8 cellular contexts compared by ENCODE assay signal in genomic region chr7:1537631-1538412, GRCh38. TPM values are rescaled to one million over a fixed set of nuclear protein-coding genes. Genes with fewer than 3 reads are reported as not detected.
DNase-seq lines count a peak whose midpoint lies in the region; ATAC-seq and TF ChIP-seq lines count a peak whose summit lies in the region.

No MANE protein-coding gene starts in this region.

- whole genome bisulfite sequencing in SK-N-SH (ENCODE audit: low lambda C conversion rate): 4% methylated on average over 39 of the region's 50 CpGs

- H3F3A ChIP-seq in SK-N-SH (replicated peaks; ENCODE audit: insufficient read depth): peaks cover 21% of the 10 kb centered on the region

- H3K27ac ChIP-seq in SK-N-SH (ENCODE audit: low read depth in 2 of 2, low read length in 1 of 2) (peak overlapping the region; percentile 77 to 100), fibroblast of lung (ENCODE audit: insufficient read depth, low read length) (peak overlapping the region; percentile 100)

- H3K36me3 ChIP-seq in H7 (replicated peaks; ENCODE audit: control insufficient read depth, insufficient read depth, low read length) (no peaks in the 10 kb centered on the region; the same call in 1 of the 2 replicates), SK-N-SH (replicated peaks in 1 of 2; ENCODE audit: control insufficient read depth in 1 of 2, insufficient read depth in 2 of 2, low read length in 1 of 2) (peaks cover 0 to 34% of the 10 kb centered on the region in 2 experiments), fibroblast of lung (ENCODE audit: control insufficient read depth, insufficient read depth, low read length) (peaks cover 31% of the 10 kb centered on the region)

- no peaks in the 10 kb centered on the region for H3K9me3 Mint-ChIP-seq in nephron

- H3K9me3 ChIP-seq in SK-N-SH: no peaks in the 10 kb centered on the region
- no peaks in the 10 kb centered on the region for H3K9me3 ChIP-seq in fibroblast of lung (ENCODE audit: control insufficient read depth, insufficient read depth, low read depth, low read length)

- no peak for TF ChIP-seq RAD21 in SK-N-SH (IDR thresholded peaks at IDR 0.05; ENCODE audit: low read length)

- CTCF ChIA-PET in SK-N-SH (lab: Yijun Ruan, JAX): interaction anchor here (1.0 to 4.0 kb wide), 4 partner anchors 17 to 64 kb away, joined by 3 to 24 read pairs (median 6); partner anchors contain the start of gene TMEM184A

- H3K4me3 Mint-ChIP-seq in nephron: peak overlapping the region; percentile 71 to 85 (median 81)

- no peaks in the 10 kb centered on the region for H3K9me2 ChIP-seq in SK-N-SH

- peaks cover 9% of the 10 kb centered on the region for H3K27me3 Mint-ChIP-seq in nephron (ENCODE audit: low read depth)

- no peaks in the 10 kb centered on the region; the same call in 1 of the 2 replicates for H4K20me1 ChIP-seq in SK-N-SH (ENCODE audit: insufficient read depth)
- H4K20me1 ChIP-seq in fibroblast of lung (ENCODE audit: control insufficient read depth, extremely low read depth, insufficient read depth, low read length): no peaks in the 10 kb centered on the region

- peaks cover 24% of the 10 kb centered on the region for H3K4me1 Mint-ChIP-seq in nephron

- H3K79me2 ChIP-seq in SK-N-SH (ENCODE audit: insufficient read depth) (peaks cover 75% of the 10 kb centered on the region), fibroblast of lung (ENCODE audit: control insufficient read depth, insufficient read depth, low read length) (peaks cover 56% of the 10 kb centered on the region)

- TF ChIP-seq EP300 in SK-N-SH (IDR thresholded peaks at IDR 0.05; ENCODE audit: borderline replicate concordance in 1 of 2, low read depth in 1 of 2, low read length in 1 of 2): peak in 1 of 2 experiments; percentile 66; a peak in 3 of 4 replicates

- POLR2A ChIA-PET in SK-N-SH (lab: Yijun Ruan, JAX): no interaction called here

- H3K27me3 ChIP-seq in H7 (ENCODE audit: control insufficient read depth, insufficient read depth, low read length): no peaks in the 10 kb centered on the region
- H3K27me3 ChIP-seq in SK-N-SH (ENCODE audit: insufficient read depth): no peaks in the 10 kb centered on the region
- H3K27me3 ChIP-seq in fibroblast of lung (ENCODE audit: control insufficient read depth, insufficient read depth, low read length): no peaks in the 10 kb centered on the region

- no peak for ATAC-seq in HG03354 (IDR thresholded peaks at IDR 0.05; ENCODE audit: poor library complexity, severe bottlenecking, unreplicated experiment)
- no peak for ATAC-seq in HG03378 (IDR thresholded peaks at IDR 0.05; ENCODE audit: unreplicated experiment)
- ATAC-seq in HG02981 (IDR thresholded peaks at IDR 0.05; ENCODE audit: unreplicated experiment): no peak

- TF ChIP-seq CTCF in SK-N-SH (IDR thresholded peaks at IDR 0.05): no peak
- no peak for TF ChIP-seq CTCF in fibroblast of lung (conservative IDR thresholded peaks at IDR 0.05 in 1 of 2, IDR thresholded peaks at IDR 0.05 in 1 of 2; ENCODE audit: low read depth in 1 of 2, low read length in 2 of 2)
- TF ChIP-seq CTCF in nephron (IDR thresholded peaks at IDR 0.05; ENCODE audit: unreplicated experiment in 3 of 3): no peak

- H3K4me1 ChIP-seq in SK-N-SH (ENCODE audit: control insufficient read depth in 1 of 2, insufficient read depth in 2 of 2, low read depth in 1 of 2, low read length in 1 of 2) (peaks cover 35 to 45% of the 10 kb centered on the region in 2 experiments; a peak in 3 of 4 replicates), fibroblast of lung (ENCODE audit: control insufficient read depth, extremely low read depth, insufficient read depth, low read length) (peaks cover 39% of the 10 kb centered on the region)

- H3K27ac Mint-ChIP-seq in nephron: peak overlapping the region; percentile 91 to 98 (median 92)

- H3K9ac ChIP-seq in SK-N-SH: peak overlapping the region; percentile 98
- H3K9ac ChIP-seq in fibroblast of lung (ENCODE audit: insufficient read depth, low read length): peak overlapping the region; percentile 99

- DNase-seq in H7: peak; percentile 92
- DNase-seq in SK-N-SH: peak; percentile 100
- peak; percentile 95 to 96 for DNase-seq in fibroblast of lung (ENCODE audit: low read depth in 2 of 2)
- DNase-seq in stimulated activated naive CD4-positive, alpha-beta T cell treated with Interleukin-2 at 50 U/mL for 16 hours (lab: John Stamatoyannopoulos, UW): no peak

- H2AFZ ChIP-seq in SK-N-SH (ENCODE audit: low read depth): no peak overlapping the region
- no peak overlapping the region for H2AFZ ChIP-seq in fibroblast of lung (ENCODE audit: low read length)

- H3K4me2 ChIP-seq in SK-N-SH: peak overlapping the region; percentile 100
- peak overlapping the region; percentile 90 for H3K4me2 ChIP-seq in fibroblast of lung (ENCODE audit: extremely low read depth, insufficient read depth, low read length)

- no peak overlapping the region for H3K4me3 ChIP-seq in H7 (ENCODE audit: insufficient read depth, low read depth, low read length)
- peak overlapping the region; percentile 51 to 64 for H3K4me3 ChIP-seq in SK-N-SH (ENCODE audit: low read depth in 2 of 2, low read length in 1 of 2)
- H3K4me3 ChIP-seq in fibroblast of lung (replicated peaks in 1 of 4; ENCODE audit: control extremely low read depth in 1 of 4, insufficient read depth in 1 of 4, low read depth in 3 of 4, low read length in 4 of 4): peak overlapping the region; percentile 25 to 60 (median 44)

- no peaks in the 10 kb centered on the region for H3K36me3 Mint-ChIP-seq in nephron (ENCODE audit: low read depth)

TF ChIP-seq in SK-N-SH, 30 proteins besides CTCF, POLR2A, EP300 and RAD21 (continues in another document):
- TF ChIP-seq GATA2 (CRISPR knock-in tag; IDR thresholded peaks at IDR 0.05): peak; percentile 97
- TF ChIP-seq RXRA (IDR thresholded peaks at IDR 0.05; ENCODE audit: borderline replicate concordance, low read depth): no peak; the same call in 1 of the 2 replicates
- TF ChIP-seq ZBTB33 (IDR thresholded peaks at IDR 0.05; ENCODE audit: borderline replicate concordance, low read depth): no peak
- peak; percentile 88; the same call in 1 of the 2 replicates for TF ChIP-seq TEAD4 (IDR thresholded peaks at IDR 0.05; ENCODE audit: borderline replicate concordance, insufficient read depth)
- peak; percentile 94 for TF ChIP-seq RCOR1 (IDR thresholded peaks at IDR 0.05; ENCODE audit: low read length)
- TF ChIP-seq FOSL2 (IDR thresholded peaks at IDR 0.05; ENCODE audit: borderline replicate concordance, low read depth): peak; percentile 26; the same call in 1 of the 2 replicates
- TF ChIP-seq MAX (IDR thresholded peaks at IDR 0.05; ENCODE audit: low read depth): peak; percentile 57
- TF ChIP-seq FOXJ3 (CRISPR knock-in tag; IDR thresholded peaks at IDR 0.05): no peak
- no peak for TF ChIP-seq SMC3 (IDR thresholded peaks at IDR 0.05; ENCODE audit: low read depth, low read length)

RNA-seq across cellular contexts. Expression of gene MAFK, which starts 7.3 kb away (rescaled TPM):
- total RNA-seq in H7 (2014; rRNA removed; shearing (Covaris generic)): 14.8 and 23.1 TPM in 2 replicates
- 33.0 and 33.2 TPM in 2 replicates for polyA plus RNA-seq in SK-N-SH (2012; rRNA removed)
- 8.3 and 12.2 TPM in 2 replicates for polyA plus RNA-seq in SK-N-SH (2012; cell fraction: cytosol; rRNA removed)
- polyA plus RNA-seq in SK-N-SH (2012; cell fraction: nucleus; rRNA removed): 240 and 252 TPM in 2 replicates
- 14.6 and 18.0 TPM in 2 replicates for total RNA-seq in fibroblast of lung
- polyA plus RNA-seq in fibroblast of lung: 3.2 TPM in 2 replicates
- 11.9 and 15.1 TPM in 2 replicates for polyA plus RNA-seq in fibroblast of lung (2012)
- 4.1 and 4.6 TPM in 2 replicates for polyA minus RNA-seq in fibroblast of lung (ENCODE audit: low replicate concordance)

RNA-seq across cellular contexts. Expression of gene TMEM184A, which starts 18.2 kb away (rescaled TPM):
- 0.74 and 1.2 TPM in 2 replicates for total RNA-seq in H7 (2014; rRNA removed; shearing (Covaris generic))
- polyA plus RNA-seq in SK-N-SH (2012; rRNA removed) (1.5 and 1.8 TPM in 2 replicates), fibroblast of lung (0.05 and 0.10 TPM in 2 replicates)
- polyA plus RNA-seq in SK-N-SH (2012; cell fraction: cytosol; rRNA removed): 0.43 and 0.46 TPM in 2 replicates
- polyA plus RNA-seq in SK-N-SH (2012; cell fraction: nucleus; rRNA removed): 6.5 and 6.7 TPM in 2 replicates
- total RNA-seq in fibroblast of lung: under 0.01 TPM in 2 replicates
- 0.09 and 0.36 TPM in 2 replicates for polyA plus RNA-seq in fibroblast of lung (2012)
- polyA minus RNA-seq in fibroblast of lung (ENCODE audit: low replicate concordance): 3.0 TPM in 1 of 2 replicates, not detected in the other

RNA-seq across cellular contexts. Expression of gene PSMG3, which starts 32.0 kb away (rescaled TPM):
- 45.9 and 49.8 TPM in 2 replicates for total RNA-seq in H7 (2014; rRNA removed; shearing (Covaris generic))
- polyA plus RNA-seq in SK-N-SH (2012; rRNA removed) (106 and 109 TPM in 2 replicates), fibroblast of lung (24.6 and 31.3 TPM in 2 replicates)
- polyA plus RNA-seq in SK-N-SH (2012; cell fraction: cytosol; rRNA removed): 71.7 and 94.8 TPM in 2 replicates
- polyA plus RNA-seq in SK-N-SH (2012; cell fraction: nucleus; rRNA removed): 82.8 and 87.7 TPM in 2 replicates
- 19.3 and 21.3 TPM in 2 replicates for total RNA-seq in fibroblast of lung
- polyA plus RNA-seq in fibroblast of lung (2012): 23.8 and 35.5 TPM in 2 replicates
- polyA minus RNA-seq in fibroblast of lung (ENCODE audit: low replicate concordance): 7.0 and 9.2 TPM in 2 replicates

RNA-seq across cellular contexts. Expression of gene INTS1, which starts 33.6 kb away (rescaled TPM):
- total RNA-seq in H7 (2014; rRNA removed; shearing (Covaris generic)): 71.8 and 78.7 TPM in 2 replicates
- polyA plus RNA-seq in SK-N-SH (2012; rRNA removed): 35.7 and 48.1 TPM in 2 replicates
- 12.0 and 22.3 TPM in 2 replicates for polyA plus RNA-seq in SK-N-SH (2012; cell fraction: cytosol; rRNA removed)
- 148 and 184 TPM in 2 replicates for polyA plus RNA-seq in SK-N-SH (2012; cell fraction: nucleus; rRNA removed)
- 22.9 and 35.5 TPM in 2 replicates for total RNA-seq in fibroblast of lung
- 7.1 and 16.2 TPM in 2 replicates for polyA plus RNA-seq in fibroblast of lung
- 32.9 and 58.5 TPM in 2 replicates for polyA plus RNA-seq in fibroblast of lung (2012)
- polyA minus RNA-seq in fibroblast of lung (ENCODE audit: low replicate concordance): 43.6 and 98.3 TPM in 2 replicates
